Comparison of ENCODE assay signal across 8 cellular contexts in genomic region chr6:128528241-128528640, GRCh38. TPM values are rescaled to one million over a fixed set of nuclear protein-coding genes. Genes with fewer than 3 reads are reported as not detected.
"Had no signal": no experiment of that assay in that cellular context is flagged by ENCODE, and none has a peak within 500 bp of the region (broad histone marks: within the 10 kb centered on the region; RNA-seq: fewer than 3 reads in every experiment).

No MANE protein-coding gene starts in this region.

- ATAC-seq: K562 had no signal

- H3K9ac ChIP-seq: GM23248 had no signal

- H2AFZ ChIP-seq: GM23248 had no signal

- H3K4me3 ChIP-seq: GM23248, HAP-1, K562 had no signal

- H3K36me3 ChIP-seq: HAP-1 had no signal

- DNase-seq: GM23248, GOT3, H7, IMR-90, KG1 had no signal

- H3K27ac ChIP-seq: GM23248, HL-60 had no signal

- H3K9me3 ChIP-seq: HAP-1 had no signal

RNA-seq across cellular contexts. Expression of gene PTPRK, which starts 7.8 kb away (rescaled TPM):
- polyA plus RNA-seq: K562 had no signal
